In the genomic region with DNA sequence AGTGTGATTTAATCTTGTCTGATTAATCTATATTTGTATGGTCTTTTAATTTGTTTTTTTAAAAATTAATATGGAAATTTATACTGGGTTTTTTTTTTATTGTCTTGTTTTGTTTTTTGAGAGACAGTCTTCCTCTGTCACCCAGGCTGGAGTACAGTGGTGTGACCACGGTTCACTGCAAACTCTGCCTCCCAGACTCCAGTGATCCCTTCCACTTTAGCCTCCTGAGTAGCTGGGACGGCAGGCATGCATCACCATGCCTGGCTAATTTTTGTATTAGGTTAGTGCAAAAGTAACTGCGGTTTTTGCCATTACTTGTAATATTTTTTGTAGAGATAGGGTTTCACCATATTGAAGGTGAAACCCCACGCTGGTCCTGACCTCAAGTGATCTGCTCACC, we compare ENCODE assay signal across 15 cellular contexts.
DNase-seq lines count a peak whose midpoint lies in the region; ATAC-seq and TF ChIP-seq lines count a peak whose summit lies in the region.
"Had no signal": no experiment of that assay in that cellular context is flagged by ENCODE, and none has a peak within 500 bp of the region (broad histone marks: within the 10 kb centered on the region; RNA-seq: fewer than 3 reads in every experiment).

No MANE protein-coding gene starts in this region.

- H3K4me1 Mint-ChIP-seq in osteocyte (ENCODE audit: unreplicated experiment): peaks cover 44% of the 10 kb centered on the region

- no peak for ATAC-seq in HG03097 (IDR thresholded peaks at IDR 0.05; ENCODE audit: low FRiP score, unreplicated experiment)
- ATAC-seq: GM12878, HCT116 had no signal

- H3K27me3 Mint-ChIP-seq in osteocyte (ENCODE audit: unreplicated experiment): no peaks in the 10 kb centered on the region
- H3K27me3 Mint-ChIP-seq: B cell; CD4-positive, alpha-beta memory T cell had no signal

- peak overlapping the region; percentile 14 for H3K4me2 ChIP-seq in KMS-11

- no peaks in the 10 kb centered on the region for H4K20me1 ChIP-seq in KMS-11 (ENCODE audit: insufficient read depth)

- H3K4me3 Mint-ChIP-seq in osteocyte (ENCODE audit: unreplicated experiment): no peak overlapping the region
- H3K4me3 Mint-ChIP-seq: B cell; CD4-positive, alpha-beta memory T cell had no signal

- peaks cover 24% of the 10 kb centered on the region for H3K36me3 Mint-ChIP-seq in osteocyte (ENCODE audit: unreplicated experiment)

- peak overlapping the region; percentile 31 for H3K27ac Mint-ChIP-seq in osteocyte (ENCODE audit: unreplicated experiment)
- H3K27ac Mint-ChIP-seq: B cell had no signal

- H3K9me3 Mint-ChIP-seq in osteocyte (ENCODE audit: unreplicated experiment): no peaks in the 10 kb centered on the region

- H3K4me3 ChIP-seq in KMS-11 (IDR thresholded peaks at IDR 0.05; ENCODE audit: insufficient read depth, low read depth, low read length): no peak overlapping the region
- H3K4me3 ChIP-seq: GM12878 had no signal

- no peaks in the 10 kb centered on the region for H3K36me3 ChIP-seq in KMS-11 (ENCODE audit: insufficient read depth)

- no peak overlapping the region for H2AFZ ChIP-seq in KMS-11 (ENCODE audit: low read depth)

- peaks cover 42% of the 10 kb centered on the region for H3K4me1 ChIP-seq in KMS-11 (ENCODE audit: low read depth, poor library complexity, severe bottlenecking)

- TF ChIP-seq CTCF in KMS-11 (conservative IDR thresholded peaks at IDR 0.05; ENCODE audit: low read depth, low read length) (no peak), osteocyte (IDR thresholded peaks at IDR 0.05) (no peak)

- H3K79me2 ChIP-seq in KMS-11 (ENCODE audit: insufficient read depth, low read depth): no peaks in the 10 kb centered on the region

- peak; percentile 16 for DNase-seq in NCI-H510A treated with DMSO at 0.1 percent for 48 hours (lab: John Stamatoyannopoulos, UW)
- no peak for DNase-seq in NCI-H510A (lab: John Stamatoyannopoulos, UW)
- DNase-seq in osteocyte (ENCODE audit: extremely low spot score, unreplicated experiment): no peak
- no peak for DNase-seq in DMS 273 (lab: John Stamatoyannopoulos, UW; ENCODE audit: unreplicated experiment)
- DNase-seq in 8988T: no peak
- DNase-seq: C1 segment of cervical spinal cord; CD4-positive, alpha-beta memory T cell; DMS153; Karpas-422 had no signal

- H3K9ac ChIP-seq in KMS-11: no peak overlapping the region

- H3K27me3 ChIP-seq in KMS-11 (ENCODE audit: insufficient read depth, low read depth): no peaks in the 10 kb centered on the region

- peak overlapping the region; percentile 46 for H3K27ac ChIP-seq in KMS-11
- H3K27ac ChIP-seq: HL-60 had no signal
